Comparison of ENCODE assay signal across 11 cellular contexts in the genomic region with DNA sequence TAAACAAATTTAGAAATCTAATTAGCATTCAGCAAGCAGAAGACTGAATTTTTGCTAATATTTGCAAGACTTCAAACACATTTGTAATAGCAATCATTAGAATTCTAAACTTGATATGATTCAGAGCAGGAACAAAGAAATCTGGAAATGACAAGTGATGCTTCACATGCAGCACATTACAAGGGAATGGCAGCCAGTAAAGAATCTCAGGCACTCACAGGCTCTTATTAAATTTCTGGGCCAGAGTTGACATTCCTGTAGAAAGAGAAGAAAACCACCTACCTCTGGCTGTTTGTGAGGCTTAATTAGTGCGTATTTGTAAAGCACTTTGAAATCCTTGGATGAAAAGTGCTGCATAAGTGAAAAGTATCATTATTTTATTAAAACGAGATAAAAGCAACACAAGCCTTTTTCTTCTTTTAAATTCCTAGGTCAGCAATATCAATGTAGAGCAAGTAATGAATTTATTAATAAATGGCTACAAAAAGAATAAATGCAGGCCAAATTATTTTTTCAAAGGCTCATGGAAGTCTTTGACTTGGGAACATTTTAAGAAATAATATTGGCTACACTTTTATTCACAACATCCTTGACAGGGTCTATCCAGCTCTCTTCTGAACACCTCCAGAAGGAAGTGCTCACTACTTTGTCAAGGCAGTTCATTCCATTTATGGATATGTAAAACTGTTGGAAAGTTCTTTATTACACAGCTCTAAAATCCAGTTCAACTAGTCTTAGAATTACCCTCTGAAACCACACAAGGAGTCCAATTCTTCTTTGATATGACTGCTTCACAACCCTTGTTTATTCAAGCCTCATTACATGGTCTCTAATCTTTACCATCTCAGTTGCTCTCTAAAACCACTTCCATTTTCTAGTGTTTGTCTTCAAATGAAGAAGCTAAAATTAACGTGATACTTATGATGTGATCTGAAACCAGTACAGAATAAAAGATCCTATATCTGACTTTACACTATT. TPM values are rescaled to one million over a fixed set of nuclear protein-coding genes. Genes with fewer than 3 reads are reported as not detected.
DNase-seq lines count a peak whose midpoint lies in the region; ATAC-seq and TF ChIP-seq lines count a peak whose summit lies in the region.
"Had no signal": no experiment of that assay in that cellular context is flagged by ENCODE, and none has a peak within 500 bp of the region (broad histone marks: within the 10 kb centered on the region; RNA-seq: fewer than 3 reads in every experiment).

No MANE protein-coding gene starts in this region.

- H3K4me3 Mint-ChIP-seq in activated CD4-positive, alpha-beta T cell treated with anti-CD3 and anti-CD28 coated beads, Interleukin-2, amount 10 ng/mL, durations not matched to agents 24 days and 14 days: no peak overlapping the region

- peaks cover 5% of the 10 kb centered on the region for H3K27me3 Mint-ChIP-seq in activated CD4-positive, alpha-beta T cell treated with anti-CD3 and anti-CD28 coated beads, Interleukin-2, amount 10 ng/mL, durations not matched to agents 24 days and 14 days

- no peak overlapping the region for H3K27ac Mint-ChIP-seq in activated CD4-positive, alpha-beta T cell treated with anti-CD3 and anti-CD28 coated beads, Interleukin-2, amount 10 ng/mL, durations not matched to agents 24 days and 14 days

- no peaks in the 10 kb centered on the region for H3K9me3 Mint-ChIP-seq in activated CD4-positive, alpha-beta T cell treated with anti-CD3 and anti-CD28 coated beads, Interleukin-2, amount 10 ng/mL, durations not matched to agents 24 days and 14 days

- H2AFZ ChIP-seq in OCI-LY3 (ENCODE audit: low read depth, low read length) (no peak overlapping the region), neuronal stem cell (ENCODE audit: low read length) (no peak overlapping the region)

- H3K4me3 ChIP-seq in OCI-LY3 (ENCODE audit: low read length) (no peak overlapping the region), neuronal stem cell (ENCODE audit: low read length in 2 of 2) (no peak overlapping the region), psoas muscle (no peak overlapping the region), thyroid gland (replicated peaks in 1 of 3) (no peak overlapping the region)
- H3K4me3 ChIP-seq: BLaER1, gastroesophageal sphincter had no signal

- no peak overlapping the region for H3K14ac ChIP-seq in neuronal stem cell (ENCODE audit: low read length)

- no peak overlapping the region for H2BK120ac ChIP-seq in neuronal stem cell (ENCODE audit: low read depth, low read length)

- peak overlapping the region; percentile 16; the same call in 1 of the 2 replicates for H3K27ac ChIP-seq in OCI-LY3 (ENCODE audit: low read length)
- no peak overlapping the region for H3K27ac ChIP-seq in neuronal stem cell (replicated peaks; ENCODE audit: low read length)
- H3K27ac ChIP-seq in psoas muscle: no peak overlapping the region
- H3K27ac ChIP-seq in thyroid gland: no peak overlapping the region
- H3K27ac ChIP-seq: BLaER1, gastroesophageal sphincter had no signal

- no peaks in the 10 kb centered on the region for H4K20me1 ChIP-seq in OCI-LY3 (ENCODE audit: insufficient read depth, low read length)
- H4K20me1 ChIP-seq: BLaER1 had no signal

- peak; percentile 52 for ATAC-seq in HG02642 (IDR thresholded peaks at IDR 0.05; ENCODE audit: poor library complexity, unreplicated experiment)
- ATAC-seq in psoas muscle: no peak
- ATAC-seq: gastroesophageal sphincter had no signal

- TF ChIP-seq POLR2A in erythroblast (IDR thresholded peaks at IDR 0.05; ENCODE audit: low read length): no peak
- no peak for TF ChIP-seq POLR2A in thyroid gland (IDR thresholded peaks at IDR 0.05)

- no peak overlapping the region for H3K23ac ChIP-seq in neuronal stem cell (ENCODE audit: low read depth, low read length, poor library complexity)

- H3K79me2 ChIP-seq in OCI-LY3 (ENCODE audit: low read length): no peaks in the 10 kb centered on the region

- H3K27me3 ChIP-seq in OCI-LY3 (ENCODE audit: low read depth, low read length) (0 out of 2 replicates have a peak, but pooled peaks cover 3% of the 10 kb centered on the region), neuronal stem cell (ENCODE audit: control insufficient read depth in 3 of 3, insufficient read depth in 3 of 3, low read depth in 1 of 3, low read length in 3 of 3) (no peaks in the 10 kb centered on the region), psoas muscle (ENCODE audit: insufficient read depth in 3 of 3, low read length in 2 of 3) (no peaks in the 10 kb centered on the region), thyroid gland (no peaks in the 10 kb centered on the region)
- H3K27me3 ChIP-seq: BLaER1, gastroesophageal sphincter had no signal

- no peak overlapping the region for H3K18ac ChIP-seq in neuronal stem cell (ENCODE audit: low read length)

- H2BK15ac ChIP-seq in neuronal stem cell (ENCODE audit: low read length): no peak overlapping the region

- H3K4me2 ChIP-seq in OCI-LY3 (ENCODE audit: low read length) (peak overlapping the region; percentile 25), neuronal stem cell (ENCODE audit: insufficient read depth, low read length, poor library complexity, severe bottlenecking) (no peak overlapping the region)
- H3K4me2 ChIP-seq: BLaER1 had no signal

- H3K4me1 ChIP-seq in OCI-LY3 (ENCODE audit: low read length): peaks cover 30% of the 10 kb centered on the region
- H3K4me1 ChIP-seq in neuronal stem cell (ENCODE audit: control insufficient read depth in 2 of 2, insufficient read depth in 1 of 2, low read depth in 1 of 2, low read length in 2 of 2): no peaks in the 10 kb centered on the region
- no peaks in the 10 kb centered on the region for H3K4me1 ChIP-seq in psoas muscle
- no peaks in the 10 kb centered on the region for H3K4me1 ChIP-seq in thyroid gland
- H3K4me1 ChIP-seq: BLaER1, gastroesophageal sphincter had no signal

- H3K4me1 Mint-ChIP-seq in activated CD4-positive, alpha-beta T cell treated with anti-CD3 and anti-CD28 coated beads, Interleukin-2, amount 10 ng/mL, durations not matched to agents 24 days and 14 days: peaks cover 6% of the 10 kb centered on the region

- H2AK5ac ChIP-seq in neuronal stem cell (ENCODE audit: low read depth, low read length): no peak overlapping the region

- no peak overlapping the region for H4K8ac ChIP-seq in neuronal stem cell (ENCODE audit: low read depth, low read length)

- H3K36me3 ChIP-seq in OCI-LY3 (replicated peaks; ENCODE audit: low read depth, low read length) (no peaks in the 10 kb centered on the region), neuronal stem cell (replicated peaks in 1 of 2; ENCODE audit: control insufficient read depth in 2 of 2, insufficient read depth in 2 of 2, low read length in 2 of 2) (no peaks in the 10 kb centered on the region), psoas muscle (ENCODE audit: insufficient read depth in 1 of 2, low read depth in 1 of 2) (peaks cover 0 to 9% of the 10 kb centered on the region in 2 donors), thyroid gland (no peaks in the 10 kb centered on the region)
- H3K36me3 ChIP-seq: BLaER1 had no signal

- TF ChIP-seq CTCF in OCI-LY3 (IDR thresholded peaks at IDR 0.05; ENCODE audit: low read depth, low read length) (no peak), psoas muscle (IDR thresholded peaks at IDR 0.05) (no peak), thyroid gland (IDR thresholded peaks at IDR 0.05) (no peak)

- H3K9ac ChIP-seq in OCI-LY3 (ENCODE audit: low read length): no peak overlapping the region
- no peak overlapping the region for H3K9ac ChIP-seq in neuronal stem cell (ENCODE audit: low read depth, low read length, poor library complexity)
- H3K9ac ChIP-seq: BLaER1 had no signal

- no peak overlapping the region for H2BK5ac ChIP-seq in neuronal stem cell (ENCODE audit: low read length)

- H4K91ac ChIP-seq in neuronal stem cell (ENCODE audit: low read depth, low read length, poor library complexity): no peak overlapping the region

- H3K79me1 ChIP-seq in neuronal stem cell (ENCODE audit: low read depth, low read length): no peaks in the 10 kb centered on the region

- H3K9me3 ChIP-seq in OCI-LY3 (ENCODE audit: insufficient read depth, low read length) (no peaks in the 10 kb centered on the region), neuronal stem cell (replicated peaks in 1 of 2; ENCODE audit: control insufficient read depth in 2 of 2, insufficient read depth in 1 of 2, low read depth in 1 of 2, low read length in 2 of 2) (no peaks in the 10 kb centered on the region), psoas muscle (no peaks in the 10 kb centered on the region), thyroid gland (no peaks in the 10 kb centered on the region)
- H3K9me3 ChIP-seq: BLaER1, gastroesophageal sphincter had no signal

- WGBS in neuronal stem cell (ENCODE audit: extremely low coverage in 2 of 2, insufficient read length in 2 of 2, insufficient replicate concordance in 1 of 2), 2 donors: no CpG with 5 or more reads among the region's 3 CpGs
- 80 to 89% (median 87%) methylated on average over 3 of the region's 3 CpGs for WGBS in psoas muscle, 3 donors
- WGBS in thyroid gland, 2 donors: 70 to 73% methylated on average over 3 of the region's 3 CpGs

- H3K36me3 Mint-ChIP-seq in activated CD4-positive, alpha-beta T cell treated with anti-CD3 and anti-CD28 coated beads, Interleukin-2, amount 10 ng/mL, durations not matched to agents 24 days and 14 days (ENCODE audit: low read depth): no peaks in the 10 kb centered on the region

- intact Hi-C loops in activated CD4-positive, alpha-beta T cell treated with anti-CD3 and anti-CD28 coated beads, Interleukin-2, amount 10 ng/mL, durations not matched to agents 24 days and 14 days (cut with micrococcal nuclease): loop anchor here (2.0 to 10.0 kb wide), 5 partner anchors 33 to 1262 kb away; a partner anchor contains a TSS
- intact Hi-C loops in psoas muscle (cut with DNase I): no loop called here
- intact Hi-C loops in thyroid gland (cut with DNase I): no loop called here

- no peak overlapping the region for H2BK12ac ChIP-seq in neuronal stem cell (ENCODE audit: low read length)

- DNase-seq in activated CD4-positive, alpha-beta T cell treated with anti-CD3 and anti-CD28 coated beads, Interleukin-2, amount 10 ng/mL, durations not matched to agents 24 days and 14 days: peak; percentile 54
- DNase-seq in activated CD4-positive, alpha-beta T cell treated with anti-CD3 and anti-CD28 coated beads for 48 hours: no peak
- DNase-seq in neuronal stem cell (ENCODE audit: low spot score): peak; percentile 9
- no peak for DNase-seq in erythroblast (lab: John Stamatoyannopoulos, UW)
- DNase-seq in psoas muscle: no peak
- no peak for DNase-seq in thyroid gland
- DNase-seq: MV-4-11 had no signal

- H3K4ac ChIP-seq in neuronal stem cell (ENCODE audit: low read length): no peak overlapping the region

RNA-seq across cellular contexts. Expression of a gene that starts 32.1 kb away (rescaled TPM):
- 10.8 and 11.9 TPM in 2 replicates for total RNA-seq in activated CD4-positive, alpha-beta T cell treated with anti-CD3 and anti-CD28 coated beads, Interleukin-2, amount 10 ng/mL, durations not matched to agents 24 days and 14 days
- 4.3 TPM for polyA plus RNA-seq in neuronal stem cell (2013, experiment 1 of 2)
- polyA plus RNA-seq in neuronal stem cell (2013, experiment 2 of 2): 4.3 TPM
- total RNA-seq in psoas muscle (1 to 10 TPM; 6.7 to 8.5 (median 7.4) TPM), thyroid gland (10 to 100 TPM; 12.9 to 18.3 (median 16.3) TPM)
- polyA plus RNA-seq in psoas muscle: 10 to 100 TPM in 1 of 3 donors, 1 to 10 TPM in 2; 6.0 to 15.7 (median 8.0) TPM

Comparison
In these comparisons a context has a peak if more than half of its experiments do, and no peak if none do; other contexts are left out.
1. DNase-seq: peak in activated CD4-positive, alpha-beta T cell treated with anti-CD3 and anti-CD28 coated beads, Interleukin-2, amount 10 ng/mL, durations not matched to agents 24 days and 14 days (single experiment) and neuronal stem cell (single experiment); none in activated CD4-positive, alpha-beta T cell treated with anti-CD3 and anti-CD28 coated beads for 48 hours (single experiment), erythroblast (0 of 2), psoas muscle (0 of 2) and thyroid gland (0 of 2).